Comparison of ENCODE assay signal across 8 cellular contexts in the genomic region with DNA sequence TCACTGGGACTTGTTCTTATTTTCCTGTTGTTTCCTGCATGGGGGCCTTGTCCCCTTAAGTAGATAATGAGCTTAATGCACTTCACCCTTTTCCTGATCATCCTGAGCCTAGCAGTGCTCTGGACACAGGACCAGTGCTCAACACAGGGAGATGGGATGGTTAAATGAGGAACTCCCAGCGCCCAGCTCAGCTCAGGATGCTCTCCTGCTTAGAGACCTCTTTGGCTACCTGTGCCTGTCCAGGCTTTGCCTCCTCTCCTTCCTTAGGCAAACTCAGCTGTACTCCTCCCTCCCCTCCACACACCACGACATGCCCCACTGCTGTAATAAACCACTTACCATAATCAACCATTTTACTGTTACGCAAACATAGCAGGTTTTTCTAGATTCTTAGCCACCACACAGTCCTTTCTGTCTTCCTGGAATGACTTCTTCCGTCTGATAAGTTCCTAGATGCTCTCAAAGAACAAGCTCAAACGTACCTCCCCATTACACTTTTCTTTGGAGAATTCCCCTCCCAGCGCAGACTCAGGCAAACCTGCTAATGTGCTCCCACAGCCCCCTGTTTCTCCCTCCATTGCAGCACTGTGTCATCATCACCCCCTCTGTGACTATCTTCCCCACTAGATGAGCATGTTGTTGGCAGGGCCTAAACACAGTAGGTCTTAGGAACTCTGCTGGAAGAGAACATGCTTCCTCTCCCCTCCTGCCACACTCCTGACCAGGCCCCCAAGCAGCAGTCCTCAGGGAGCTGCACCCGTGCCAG.
DNase-seq lines count a peak whose midpoint lies in the region; ATAC-seq and TF ChIP-seq lines count a peak whose summit lies in the region.

No MANE protein-coding gene starts in this region.

- ATAC-seq in GM18511 (IDR thresholded peaks at IDR 0.05; ENCODE audit: unreplicated experiment) (peak; percentile 39), GM21447 (IDR thresholded peaks at IDR 0.05; ENCODE audit: unreplicated experiment) (no peak), HG03565 (IDR thresholded peaks at IDR 0.05; ENCODE audit: unreplicated experiment) (no peak)

- peak overlapping the region; percentile 97 for H3K27ac ChIP-seq in osteoblast (ENCODE audit: low read depth, low read length)

- H3K27ac Mint-ChIP-seq in activated naive CD8-positive, alpha-beta T cell treated with anti-CD3 and anti-CD28 coated beads for 36 hours, result peak overlapping the region; percentile 84

- no peak for TF ChIP-seq CTCF in osteoblast (IDR thresholded peaks at IDR 0.05; ENCODE audit: extremely low read depth, low read depth, low read length)

- peaks cover 35% of the 10 kb centered on the region for H3K4me1 ChIP-seq in osteoblast (ENCODE audit: insufficient read depth, low read length)

- H2AFZ ChIP-seq in osteoblast (ENCODE audit: low read length), result no peak overlapping the region

- no peaks in the 10 kb centered on the region for H3K9me3 Mint-ChIP-seq in activated naive CD8-positive, alpha-beta T cell treated with anti-CD3 and anti-CD28 coated beads for 36 hours

- peak overlapping the region; percentile 76 for H3K4me3 Mint-ChIP-seq in activated naive CD8-positive, alpha-beta T cell treated with anti-CD3 and anti-CD28 coated beads for 36 hours

- DNase-seq in HT1080 (ENCODE audit: low read depth) (peak; percentile 42), osteoblast (ENCODE audit: insufficient read length, low spot score, missing footprints) (no peak), GF-D8 (lab: John Stamatoyannopoulos, UW) (no peak), SHP77 (lab: John Stamatoyannopoulos, UW) (no peak)
- DNase-seq in activated naive CD8-positive, alpha-beta T cell treated with anti-CD3 and anti-CD28 coated beads for 36 hours, result no peak

- H3K27me3 ChIP-seq in osteoblast (ENCODE audit: insufficient read depth, low read length), result no peaks in the 10 kb centered on the region

- no peaks in the 10 kb centered on the region for H4K20me1 ChIP-seq in osteoblast (ENCODE audit: insufficient read depth, low read length)

- H3K27me3 Mint-ChIP-seq in activated naive CD8-positive, alpha-beta T cell treated with anti-CD3 and anti-CD28 coated beads for 36 hours, result no peaks in the 10 kb centered on the region

- H3K79me2 ChIP-seq in osteoblast (ENCODE audit: insufficient read depth, low read length), result peaks cover 26% of the 10 kb centered on the region

- H3K4me1 Mint-ChIP-seq in activated naive CD8-positive, alpha-beta T cell treated with anti-CD3 and anti-CD28 coated beads for 36 hours, result peaks cover 38% of the 10 kb centered on the region

- H3K36me3 ChIP-seq in osteoblast (ENCODE audit: insufficient read depth, low read length), result peaks cover 89% of the 10 kb centered on the region

- H3K4me3 ChIP-seq in osteoblast (ENCODE audit: insufficient read depth, low read length), result no peak overlapping the region

- H3K9me3 ChIP-seq in osteoblast (ENCODE audit: low read depth, low read length), result no peaks in the 10 kb centered on the region

- peaks cover 39% of the 10 kb centered on the region for H3K36me3 Mint-ChIP-seq in activated naive CD8-positive, alpha-beta T cell treated with anti-CD3 and anti-CD28 coated beads for 36 hours

- peak overlapping the region; percentile 1 for H3K4me2 ChIP-seq in osteoblast (ENCODE audit: insufficient read depth, low read length)
